8 cellular contexts compared by ENCODE assay signal in the genomic region with DNA sequence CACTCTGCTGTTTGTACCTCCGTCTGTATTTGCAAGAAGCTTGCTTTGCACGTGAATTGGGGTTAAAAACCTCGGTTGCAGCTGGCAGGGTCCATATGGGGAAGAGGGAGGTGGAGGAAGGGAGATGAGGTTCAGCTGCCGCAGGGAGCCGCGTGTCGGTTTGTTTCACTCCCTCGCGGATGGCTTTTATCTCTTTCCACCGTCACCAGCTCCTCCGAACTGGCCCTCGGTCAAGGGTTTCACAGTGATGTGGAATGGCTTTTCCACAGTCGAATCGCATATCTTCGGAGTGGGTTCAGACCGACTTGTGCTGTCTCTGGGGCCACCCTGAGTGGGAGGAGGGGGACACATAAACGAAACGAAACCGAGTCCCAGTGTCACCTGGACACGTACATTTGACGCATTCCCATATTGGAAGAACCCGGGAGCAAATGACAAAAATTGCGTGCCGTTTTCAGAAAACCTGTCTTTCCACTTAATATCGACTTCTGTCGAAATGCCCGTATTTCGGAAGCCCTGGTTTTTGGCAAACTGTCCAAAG. TPM values are rescaled to one million over a fixed set of nuclear protein-coding genes. Genes with fewer than 3 reads are reported as not detected.
DNase-seq lines count a peak whose midpoint lies in the region; ATAC-seq and TF ChIP-seq lines count a peak whose summit lies in the region.

No MANE protein-coding gene starts in this region.

- peak overlapping the region; percentile 93 for H3K4me3 ChIP-seq in DOHH2 (ENCODE audit: low read length)
- peak overlapping the region; percentile 71 for H3K4me3 ChIP-seq in Jurkat, Clone E6-1 (ENCODE audit: low read length)
- peak overlapping the region; percentile 65 for H3K4me3 ChIP-seq in lower leg skin (ENCODE audit: low read depth, poor library complexity, severe bottlenecking)

- 0 to 36% methylated on average over 28 of the region's 28 CpGs for WGBS in lower leg skin, 2 donors

- peak; percentile 15 for DNase-seq in Jurkat, Clone E6-1 (ENCODE audit: low read depth, low spot score)
- peak; percentile 32 for DNase-seq in UCSD-AML1 (lab: John Stamatoyannopoulos, UW; ENCODE audit: unreplicated experiment)
- DNase-seq in dermis blood vessel endothelial cell = peak; percentile 34
- no peak for DNase-seq in lower leg skin (ENCODE audit: low spot score in 2 of 2)
- DNase-seq in stimulated activated naive CD4-positive, alpha-beta T cell treated with Interleukin-2 at 50 U/mL for 16 hours (lab: John Stamatoyannopoulos, UW) = peak; percentile 13

- no peak for ATAC-seq in HG02938 (IDR thresholded peaks at IDR 0.05; ENCODE audit: unreplicated experiment)
- ATAC-seq in HG02870 (IDR thresholded peaks at IDR 0.05; ENCODE audit: unreplicated experiment) = no peak

- H3K36me3 ChIP-seq in DOHH2 (ENCODE audit: control insufficient read depth, low read length) = peaks cover 32% of the 10 kb centered on the region

- intact Hi-C loops in lower leg skin (cut with DNase I; ENCODE audit: low total_unique reads) = no loop called here

- TF ChIP-seq CTCF in DOHH2 (IDR thresholded peaks at IDR 0.05; ENCODE audit: low read depth, low read length, poor library complexity, severe bottlenecking) (no peak), lower leg skin (IDR thresholded peaks at IDR 0.05) (no peak)

- H3K9me3 ChIP-seq in DOHH2 (ENCODE audit: control insufficient read depth, insufficient read depth, low read length) = no peaks in the 10 kb centered on the region

- H3K27me3 ChIP-seq in DOHH2 (ENCODE audit: control insufficient read depth, low read length) = no peaks in the 10 kb centered on the region

- TF ChIP-seq POLR2A in lower leg skin (IDR thresholded peaks at IDR 0.05) = no peak

- no peaks in the 10 kb centered on the region for H3F3A ChIP-seq in DOHH2 (ENCODE audit: control insufficient read depth, insufficient read depth)

- peaks cover 7% of the 10 kb centered on the region for H3K4me1 ChIP-seq in DOHH2 (ENCODE audit: control insufficient read depth, low read length)

- peaks cover 35% of the 10 kb centered on the region for H3K79me2 ChIP-seq in DOHH2 (ENCODE audit: control insufficient read depth, low read length)

- peak overlapping the region; percentile 77 for H3K27ac ChIP-seq in DOHH2 (ENCODE audit: low read depth, low read length)

- no peaks in the 10 kb centered on the region for H4K20me1 ChIP-seq in DOHH2 (ENCODE audit: control insufficient read depth, insufficient read depth, low read depth, low read length)

- no peaks in the 10 kb centered on the region for H3K9me2 ChIP-seq in DOHH2 (replicated peaks; ENCODE audit: control insufficient read depth, low read length)

- H3K4me2 ChIP-seq in DOHH2 (ENCODE audit: low read length) = peak overlapping the region; percentile 80

RNA-seq across cellular contexts. Expression of a gene that starts 0.9 kb away (rescaled TPM):
- 15.1 TPM for polyA plus RNA-seq in Jurkat, Clone E6-1 (2012; ENCODE audit: insufficient read depth, insufficient read length)
- total RNA-seq in dermis blood vessel endothelial cell = 14.5 and 17.1 TPM in 2 replicates
- 10 to 100 TPM; 21.6 to 26.8 (median 23.8) TPM for total RNA-seq in lower leg skin

RNA-seq across cellular contexts. Expression of a gene that starts 59.7 kb away (rescaled TPM):
- not detected for polyA plus RNA-seq in Jurkat, Clone E6-1 (2012; ENCODE audit: insufficient read depth, insufficient read length)
- not detected in 2 replicates for total RNA-seq in dermis blood vessel endothelial cell
- total RNA-seq in lower leg skin = 1 to 10 TPM; 1.7 to 4.3 (median 3.0) TPM

Comparison
In these comparisons a context has a peak if more than half of its experiments do, and no peak if none do; other contexts are left out.
1. DNase-seq: peak in Jurkat, Clone E6-1 (single experiment), UCSD-AML1 (single experiment), dermis blood vessel endothelial cell (single experiment) and stimulated activated naive CD4-positive, alpha-beta T cell treated with Interleukin-2 at 50 U/mL for 16 hours (single experiment); none in lower leg skin (0 of 2).
2. Peak in every context shown above with its lines, with median percentiles within 50 percentile points of each other: H3K4me3 ChIP-seq.